8 cellular contexts compared by ENCODE assay signal in the genomic region with DNA sequence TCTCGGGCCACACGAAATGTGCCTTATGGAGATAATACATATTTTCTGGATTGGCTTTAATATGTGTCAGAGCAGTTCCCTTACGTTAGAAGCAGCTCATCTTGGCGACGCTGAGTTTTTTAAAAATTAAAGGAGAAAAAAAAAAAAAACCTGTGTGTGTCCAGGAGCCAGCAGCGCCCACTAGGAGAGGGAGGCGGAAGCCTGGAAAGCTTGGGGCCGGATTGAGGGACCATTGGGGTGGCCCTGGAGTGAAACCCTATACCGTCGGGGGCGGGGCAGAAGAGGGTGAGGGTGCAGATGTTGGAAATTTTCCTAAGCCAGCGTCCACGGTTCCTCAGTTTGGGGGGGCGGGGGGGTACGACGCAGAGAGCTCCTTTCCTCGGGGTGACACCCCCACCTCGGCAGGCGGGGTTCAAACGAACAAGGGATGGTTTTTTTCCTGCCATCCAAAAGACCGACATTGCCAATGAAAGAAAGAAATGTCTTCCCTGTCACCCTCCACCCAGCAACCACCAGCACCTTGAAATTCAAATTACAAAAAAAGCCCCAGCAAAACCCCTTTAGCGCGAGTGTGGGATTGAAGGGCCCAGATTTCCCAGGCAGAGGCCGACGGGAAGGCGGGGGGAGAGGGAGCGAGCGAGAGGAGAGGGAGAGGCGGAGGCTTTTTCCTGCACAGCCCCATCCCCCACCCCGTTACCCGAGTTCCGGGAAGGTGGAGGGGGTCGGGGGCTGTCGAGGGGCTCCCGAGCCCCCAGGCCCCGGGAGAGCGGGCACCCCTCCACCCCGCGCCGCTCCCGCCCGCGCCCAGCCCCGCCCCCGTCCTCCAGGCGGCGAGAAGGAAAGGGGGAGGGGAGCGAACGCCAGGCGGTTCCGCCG. TPM values are rescaled to one million over a fixed set of nuclear protein-coding genes. Genes with fewer than 3 reads are reported as not detected.
A peak's percentile ranks its signal among the peaks of the same experiment; 100 is the strongest.
DNase-seq lines count a peak whose midpoint lies in the region; ATAC-seq and TF ChIP-seq lines count a peak whose summit lies in the region.

No MANE protein-coding gene starts in this region.

- no peaks in the 10 kb centered on the region for H3K36me3 ChIP-seq in CD8-positive, alpha-beta T cell (ENCODE audit: insufficient read depth, low read length)
- H3K36me3 ChIP-seq in Panc1 (ENCODE audit: control insufficient read depth, insufficient read depth, low read length) (peaks cover 4% of the 10 kb centered on the region; the same call in 1 of the 2 replicates), colonic mucosa (no peaks in the 10 kb centered on the region)

- peak in 1 of 7 experiments; percentile 9 for DNase-seq in CD8-positive, alpha-beta T cell
- peak; percentile 48 for DNase-seq in HK-2 (ENCODE audit: unreplicated experiment)
- no peak for DNase-seq in Panc1 (ENCODE audit: low read depth, low spot score)
- DNase-seq in colonic mucosa = peak; percentile 37
- DNase-seq in stimulated activated effector memory CD8-positive, alpha-beta T cell treated with anti-CD3 and anti-CD28 coated beads, Interleukin-12 subunit alpha, Interleukin-12 subunit beta, amount 100 ng/mL, for 72 hours (ENCODE audit: low spot score in 2 of 2) = no peak
- no peak for DNase-seq in NOMO-1 (lab: John Stamatoyannopoulos, UW; ENCODE audit: unreplicated experiment in 2 of 2)

- POLR2A ChIA-PET in CD8-positive, alpha-beta T cell (lab: Charles Lee) = no interaction called here
- POLR2A ChIA-PET in Panc1 (lab: Charles Lee) = no interaction called here

- H3K27me3 Mint-ChIP-seq in CD8-positive, alpha-beta T cell (ENCODE audit: low read depth) = peaks cover 2% of the 10 kb centered on the region

- H3K27ac Mint-ChIP-seq in CD8-positive, alpha-beta T cell = no peak overlapping the region
- H3K27ac Mint-ChIP-seq in stimulated activated effector memory CD8-positive, alpha-beta T cell treated with anti-CD3 and anti-CD28 coated beads, Interleukin-12 subunit alpha, Interleukin-12 subunit beta, amount 100 ng/mL, for 72 hours = no peak overlapping the region

- peak overlapping the region; percentile 85 for H3K4me3 Mint-ChIP-seq in CD8-positive, alpha-beta T cell
- peak overlapping the region; percentile 64 for H3K4me3 Mint-ChIP-seq in stimulated activated effector memory CD8-positive, alpha-beta T cell treated with anti-CD3 and anti-CD28 coated beads, Interleukin-12 subunit alpha, Interleukin-12 subunit beta, amount 100 ng/mL, for 72 hours

- peak; percentile 34 for ATAC-seq in CD8-positive, alpha-beta T cell
- ATAC-seq in Panc1 (peak; percentile 84), GM18868 (IDR thresholded peaks at IDR 0.05; ENCODE audit: unreplicated experiment) (no peak)
- ATAC-seq in stimulated activated effector memory CD8-positive, alpha-beta T cell treated with anti-CD3 and anti-CD28 coated beads, Interleukin-12 subunit alpha, Interleukin-12 subunit beta, amount 100 ng/mL, for 72 hours = no peak

- intact Hi-C loops in CD8-positive, alpha-beta T cell (cut with DNase I, micrococcal nuclease) = no loop called here
- intact Hi-C loops in Panc1 (cut with micrococcal nuclease; ENCODE audit: unreplicated experiment) = no loop called here
- intact Hi-C loops in colonic mucosa (cut with DNase I) = no loop called here

- no TSS peak for BruUV-seq in Panc1 (replicated peaks; lab: Mats Ljungman, UMichigan)

- no peak for TF ChIP-seq CTCF in CD8-positive, alpha-beta T cell (IDR thresholded peaks at IDR 0.05)
- TF ChIP-seq CTCF in Panc1 (IDR thresholded peaks at IDR 0.05) = peak; percentile 38
- no peak for TF ChIP-seq CTCF in colonic mucosa (IDR thresholded peaks at IDR 0.05)

- H3K9me3 ChIP-seq in CD8-positive, alpha-beta T cell (ENCODE audit: low read length) = no peaks in the 10 kb centered on the region
- H3K9me3 ChIP-seq in Panc1 (ENCODE audit: control insufficient read depth, insufficient read depth, low read depth, low read length) = no peaks in the 10 kb centered on the region
- H3K9me3 ChIP-seq in colonic mucosa = no peaks in the 10 kb centered on the region

- H3K9me3 Mint-ChIP-seq in CD8-positive, alpha-beta T cell = no peaks in the 10 kb centered on the region
- no peaks in the 10 kb centered on the region for H3K9me3 Mint-ChIP-seq in stimulated activated effector memory CD8-positive, alpha-beta T cell treated with anti-CD3 and anti-CD28 coated beads, Interleukin-12 subunit alpha, Interleukin-12 subunit beta, amount 100 ng/mL, for 72 hours

- in situ Hi-C loops in Panc1 (cut with HindIII; ENCODE audit: low pct_unique_long_range_greater_than_20kb, low sequenced_read_pairs) = no loop called here

- H3K27me3 ChIP-seq in CD8-positive, alpha-beta T cell (ENCODE audit: insufficient read depth, low read length) = no peaks in the 10 kb centered on the region
- H3K27me3 ChIP-seq in Panc1 (ENCODE audit: control insufficient read depth, insufficient read depth, low read length) (no peaks in the 10 kb centered on the region), colonic mucosa (peaks cover 6% of the 10 kb centered on the region), layer of hippocampus (ENCODE audit: control insufficient read depth, insufficient read depth, low read length) (no peaks in the 10 kb centered on the region)

- peak overlapping the region in 1 of 2 donors; percentile 63 for H3K9ac ChIP-seq in colonic mucosa (ENCODE audit: low read depth in 2 of 2, low read length in 2 of 2)

- CTCF ChIA-PET in CD8-positive, alpha-beta T cell (lab: Charles Lee) = no interaction called here
- CTCF ChIA-PET in Panc1 (lab: Charles Lee) = interaction anchor here (0.6 to 0.7 kb wide), 2 partner anchors 538 to 1095 kb away, joined by 3 read pairs; no protein-coding TSS in a partner anchor

- H3K36me3 Mint-ChIP-seq in CD8-positive, alpha-beta T cell = no peaks in the 10 kb centered on the region
- H3K36me3 Mint-ChIP-seq in stimulated activated effector memory CD8-positive, alpha-beta T cell treated with anti-CD3 and anti-CD28 coated beads, Interleukin-12 subunit alpha, Interleukin-12 subunit beta, amount 100 ng/mL, for 72 hours = no peaks in the 10 kb centered on the region

- no peak overlapping the region for H3K27ac ChIP-seq in CD8-positive, alpha-beta T cell (ENCODE audit: low read depth, low read length)
- peak overlapping the region; percentile 91 for H3K27ac ChIP-seq in Panc1 (ENCODE audit: low read length)
- peak overlapping the region; percentile 57 for H3K27ac ChIP-seq in colonic mucosa
- H3K27ac ChIP-seq in layer of hippocampus (ENCODE audit: low read depth, low read length) = peak overlapping the region; percentile 88

- peak overlapping the region; percentile 61 for H3K4me3 ChIP-seq in CD8-positive, alpha-beta T cell (ENCODE audit: low read depth, low read length)
- H3K4me3 ChIP-seq in Panc1 (ENCODE audit: low read depth in 2 of 2, low read length in 2 of 2) = peak overlapping the region; percentile 83 to 97
- H3K4me3 ChIP-seq in colonic mucosa = peak overlapping the region; percentile 54

- peaks cover 8% of the 10 kb centered on the region for H3K4me1 Mint-ChIP-seq in CD8-positive, alpha-beta T cell (ENCODE audit: low read depth)
- H3K4me1 Mint-ChIP-seq in stimulated activated effector memory CD8-positive, alpha-beta T cell treated with anti-CD3 and anti-CD28 coated beads, Interleukin-12 subunit alpha, Interleukin-12 subunit beta, amount 100 ng/mL, for 72 hours = peaks cover 7% of the 10 kb centered on the region

- no peaks in the 10 kb centered on the region for H3K4me1 ChIP-seq in CD8-positive, alpha-beta T cell (ENCODE audit: insufficient read depth, low read length)
- H3K4me1 ChIP-seq in Panc1 (ENCODE audit: control insufficient read depth, insufficient read depth, low read length) = peaks cover 17% of the 10 kb centered on the region
- no peaks in the 10 kb centered on the region for H3K4me1 ChIP-seq in colonic mucosa

RNA-seq across cellular contexts. Expression of a gene that starts 0.9 kb away (rescaled TPM):
- under 1 TPM; 0.35 to 0.39 TPM for total RNA-seq in CD8-positive, alpha-beta T cell
- total RNA-seq in Panc1 (2021; ENCODE audit: unreplicated experiment) = 130 TPM
- 75.1 TPM for polyA plus RNA-seq in Panc1 (2012; ENCODE audit: insufficient read length)
- 1 to 10 TPM; 3.0 to 8.6 TPM for total RNA-seq in colonic mucosa

RNA-seq across cellular contexts. Expression of a gene that starts 17.6 kb away (rescaled TPM):
- 1 to 10 TPM; 1.7 to 2.1 TPM for total RNA-seq in CD8-positive, alpha-beta T cell
- total RNA-seq in Panc1 (2021; ENCODE audit: unreplicated experiment) = 53.7 TPM
- 29.4 TPM for polyA plus RNA-seq in Panc1 (2012; ENCODE audit: insufficient read length)
- total RNA-seq in colonic mucosa = 10 to 100 TPM; 26.2 to 32.8 TPM

Comparison
In these comparisons a context has a peak if more than half of its experiments do, and no peak if none do; other contexts are left out.
1. ATAC-seq: peak in CD8-positive, alpha-beta T cell (single experiment) and Panc1 (single experiment); none in stimulated activated effector memory CD8-positive, alpha-beta T cell treated with anti-CD3 and anti-CD28 coated beads, Interleukin-12 subunit alpha, Interleukin-12 subunit beta, amount 100 ng/mL, for 72 hours (single experiment) and GM18868 (single experiment).
2. DNase-seq: peak in HK-2 (single experiment) and colonic mucosa (single experiment); none in Panc1 (single experiment), stimulated activated effector memory CD8-positive, alpha-beta T cell treated with anti-CD3 and anti-CD28 coated beads, Interleukin-12 subunit alpha, Interleukin-12 subunit beta, amount 100 ng/mL, for 72 hours (0 of 2) and NOMO-1 (0 of 2).
3. RNA of a gene that starts 0.9 kb away (total RNA-seq): 130 TPM in Panc1 (single experiment); 3.0 to 8.6 TPM in colonic mucosa and 0.35 to 0.39 TPM in CD8-positive, alpha-beta T cell; every median in the first group is over 10 times any median in the second.
4. RNA of a gene that starts 17.6 kb away (total RNA-seq): 53.7 TPM in Panc1 (single experiment) and 26.2 to 32.8 TPM in colonic mucosa; 1.7 to 2.1 TPM in CD8-positive, alpha-beta T cell; every median in the first group is over 4 times any median in the second.
5. Peak in every context shown above with its lines, with median percentiles within 50 percentile points of each other: H3K4me3 ChIP-seq.